Comparison of ENCODE assay signal across 13 cellular contexts in the genomic region with DNA sequence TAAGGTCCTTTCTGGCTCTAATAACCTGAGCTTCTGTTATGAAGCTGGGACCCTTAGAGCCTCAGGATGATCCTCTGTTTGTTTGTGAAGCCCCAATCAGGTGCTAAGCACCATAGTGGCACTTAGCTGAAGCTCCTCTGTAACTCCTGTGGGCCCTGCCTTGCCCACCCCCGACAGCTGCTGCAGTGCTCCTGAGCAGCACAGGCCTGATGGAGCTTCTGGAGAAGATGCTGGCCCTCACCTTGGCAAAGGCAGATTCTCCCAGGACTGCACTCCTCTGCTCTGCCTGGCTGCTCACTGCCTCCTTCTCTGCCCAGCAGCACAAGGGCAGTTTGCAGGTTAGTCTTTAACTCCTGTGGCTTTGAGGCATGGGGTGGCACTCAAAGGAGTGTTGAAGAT. TPM values are rescaled to one million over a fixed set of nuclear protein-coding genes. Genes with fewer than 3 reads are reported as not detected.
DNase-seq lines count a peak whose midpoint lies in the region; ATAC-seq, FAIRE-seq and TF ChIP-seq lines count a peak whose summit lies in the region.
"Had no signal": no experiment of that assay in that cellular context is flagged by ENCODE, and none has a peak within 500 bp of the region (broad histone marks: within the 10 kb centered on the region; RNA-seq: fewer than 3 reads in every experiment).

No MANE protein-coding gene starts in this region.

- H3K27me3 Mint-ChIP-seq in T-helper 1 cell treated with Interleukin-12 subunit alpha and Interleukin-12 subunit beta and Interleukin-4 antibody, amounts not matched to agents 30 μg/mL and 1 μg/mL, for 36 hours (ENCODE audit: low read depth) = no peaks in the 10 kb centered on the region
- no peaks in the 10 kb centered on the region for H3K27me3 Mint-ChIP-seq in activated naive CD8-positive, alpha-beta T cell treated with anti-CD3 and anti-CD28 coated beads, Interleukin-2, amount 50 U/mL, for 24 hours
- H3K27me3 Mint-ChIP-seq in stimulated activated memory B cell treated with anti-CD40 and anti-IgM and Interleukin-4, amounts not matched to agents 10 μg/mL and 1 μg/mL and 100 μg/mL, for 72 hours = no peaks in the 10 kb centered on the region

- WGBS in body of pancreas, 2 donors = 40% methylated on average over 1 of the region's 1 CpG; no CpG with 5 or more reads in 1 of the 2 donors

- no peaks in the 10 kb centered on the region for H3K27me3 ChIP-seq in body of pancreas
- H3K27me3 ChIP-seq: adrenal gland had no signal

- no peak for TF ChIP-seq CTCF in body of pancreas (IDR thresholded peaks at IDR 0.05)

- H3K4me1 Mint-ChIP-seq in T-helper 1 cell treated with Interleukin-12 subunit alpha and Interleukin-12 subunit beta and Interleukin-4 antibody, amounts not matched to agents 30 μg/mL and 1 μg/mL, for 36 hours (ENCODE audit: low read depth) = peaks cover 39% of the 10 kb centered on the region
- H3K4me1 Mint-ChIP-seq in activated naive CD8-positive, alpha-beta T cell treated with anti-CD3 and anti-CD28 coated beads, Interleukin-2, amount 50 U/mL, for 24 hours = peaks cover 46% of the 10 kb centered on the region
- peaks cover 45% of the 10 kb centered on the region for H3K4me1 Mint-ChIP-seq in stimulated activated memory B cell treated with anti-CD40 and anti-IgM and Interleukin-4, amounts not matched to agents 10 μg/mL and 1 μg/mL and 100 μg/mL, for 72 hours

- no peak for DNase-seq in T-helper 1 cell
- peak; percentile 16 for DNase-seq in activated naive CD8-positive, alpha-beta T cell treated with anti-CD3 and anti-CD28 coated beads, Interleukin-2, amount 50 U/mL, for 24 hours
- no peak for DNase-seq in body of pancreas
- no peak for DNase-seq in GM12891 (ENCODE audit: insufficient read length, low spot score)
- DNase-seq in NCI-H146 (lab: John Stamatoyannopoulos, UW) = no peak
- DNase-seq: NCI-H774 had no signal

- intact Hi-C loops in body of pancreas (cut with DNase I) = no loop called here

- peak overlapping the region; percentile 82 for H3K4me3 Mint-ChIP-seq in T-helper 1 cell treated with Interleukin-12 subunit alpha and Interleukin-12 subunit beta and Interleukin-4 antibody, amounts not matched to agents 30 μg/mL and 1 μg/mL, for 36 hours
- H3K4me3 Mint-ChIP-seq in activated naive CD8-positive, alpha-beta T cell treated with anti-CD3 and anti-CD28 coated beads, Interleukin-2, amount 50 U/mL, for 24 hours = peak overlapping the region; percentile 86
- H3K4me3 Mint-ChIP-seq in stimulated activated memory B cell treated with anti-CD40 and anti-IgM and Interleukin-4, amounts not matched to agents 10 μg/mL and 1 μg/mL and 100 μg/mL, for 72 hours = peak overlapping the region; percentile 84

- peak overlapping the region; percentile 98 for H3K27ac Mint-ChIP-seq in T-helper 1 cell treated with Interleukin-12 subunit alpha and Interleukin-12 subunit beta and Interleukin-4 antibody, amounts not matched to agents 30 μg/mL and 1 μg/mL, for 36 hours
- peak overlapping the region; percentile 92 for H3K27ac Mint-ChIP-seq in activated naive CD8-positive, alpha-beta T cell treated with anti-CD3 and anti-CD28 coated beads, Interleukin-2, amount 50 U/mL, for 24 hours
- H3K27ac Mint-ChIP-seq in stimulated activated memory B cell treated with anti-CD40 and anti-IgM and Interleukin-4, amounts not matched to agents 10 μg/mL and 1 μg/mL and 100 μg/mL, for 72 hours = peak overlapping the region; percentile 85

- H3K4me3 ChIP-seq in body of pancreas = no peak overlapping the region
- H3K4me3 ChIP-seq: adrenal gland had no signal

- TF ChIP-seq POLR2A in body of pancreas (IDR thresholded peaks at IDR 0.05) (no peak), GM12891 (IDR thresholded peaks at IDR 0.05; ENCODE audit: low read depth, low read length) (no peak)

- no peaks in the 10 kb centered on the region for H3K36me3 ChIP-seq in body of pancreas (replicated peaks in 1 of 2; ENCODE audit: insufficient read depth in 1 of 2, low read depth in 2 of 2)
- H3K36me3 ChIP-seq: adrenal gland had no signal

- H3K36me3 Mint-ChIP-seq in T-helper 1 cell treated with Interleukin-12 subunit alpha and Interleukin-12 subunit beta and Interleukin-4 antibody, amounts not matched to agents 30 μg/mL and 1 μg/mL, for 36 hours (ENCODE audit: low read depth) = peaks cover 9% of the 10 kb centered on the region
- peaks cover 3% of the 10 kb centered on the region for H3K36me3 Mint-ChIP-seq in activated naive CD8-positive, alpha-beta T cell treated with anti-CD3 and anti-CD28 coated beads, Interleukin-2, amount 50 U/mL, for 24 hours (ENCODE audit: low read depth)
- H3K36me3 Mint-ChIP-seq in stimulated activated memory B cell treated with anti-CD40 and anti-IgM and Interleukin-4, amounts not matched to agents 10 μg/mL and 1 μg/mL and 100 μg/mL, for 72 hours = peaks cover 7% of the 10 kb centered on the region

- no peak overlapping the region for H3K27ac ChIP-seq in body of pancreas

- no peaks in the 10 kb centered on the region for H3K9me3 ChIP-seq in body of pancreas
- H3K9me3 ChIP-seq: adrenal gland had no signal

- H3K4me1 ChIP-seq in body of pancreas = no peaks in the 10 kb centered on the region
- H3K4me1 ChIP-seq: adrenal gland had no signal

- ATAC-seq in HG03196 (IDR thresholded peaks at IDR 0.05; ENCODE audit: unreplicated experiment) = peak; percentile 31
- ATAC-seq in activated naive CD8-positive, alpha-beta T cell treated with anti-CD3 and anti-CD28 coated beads, Interleukin-2, amount 50 U/mL, for 24 hours = peak; percentile 2
- ATAC-seq in stimulated activated memory B cell treated with anti-CD40 and anti-IgM and Interleukin-4, amounts not matched to agents 10 μg/mL and 1 μg/mL and 100 μg/mL, for 72 hours = peak; percentile 34
- no peak for ATAC-seq in body of pancreas

- no peak for FAIRE-seq in GM12891 (lab: Jason Lieb, UNC)
- FAIRE-seq: A204.1, H54, islet of Langerhans had no signal

- H3K9me3 Mint-ChIP-seq in T-helper 1 cell treated with Interleukin-12 subunit alpha and Interleukin-12 subunit beta and Interleukin-4 antibody, amounts not matched to agents 30 μg/mL and 1 μg/mL, for 36 hours = no peaks in the 10 kb centered on the region
- no peaks in the 10 kb centered on the region for H3K9me3 Mint-ChIP-seq in activated naive CD8-positive, alpha-beta T cell treated with anti-CD3 and anti-CD28 coated beads, Interleukin-2, amount 50 U/mL, for 24 hours
- H3K9me3 Mint-ChIP-seq in stimulated activated memory B cell treated with anti-CD40 and anti-IgM and Interleukin-4, amounts not matched to agents 10 μg/mL and 1 μg/mL and 100 μg/mL, for 72 hours = no peaks in the 10 kb centered on the region

TF ChIP-seq in GM12891, 5 proteins besides CTCF, POLR2A, EP300 and RAD21:
- TF ChIP-seq PAX5 (IDR thresholded peaks at IDR 0.05; ENCODE audit: insufficient read depth, low read length, severe bottlenecking) (no peak), SPI1 (IDR thresholded peaks at IDR 0.05; ENCODE audit: low read depth, low read length) (no peak), TAF1 (IDR thresholded peaks at IDR 0.05; ENCODE audit: low read depth, low read length) (no peak), POU2F2 (IDR thresholded peaks at IDR 0.05; ENCODE audit: low read depth, low read length) (no peak), POLR2AphosphoS5 (IDR thresholded peaks at IDR 0.05; ENCODE audit: low read depth, low read length) (no peak)

RNA-seq across cellular contexts. Expression of gene CCDC134, which starts 19.0 kb away (rescaled TPM):
- 10 to 100 TPM in 1 of 2 donors, 1 to 10 TPM in 1; 3.1 to 13.5 TPM for total RNA-seq in body of pancreas
- 3.8 TPM for polyA plus RNA-seq in GM12891 (2012; ENCODE audit: low read depth, missing spikeins)

RNA-seq across cellular contexts. Expression of gene SREBF2, which starts 51.4 kb away (rescaled TPM):
- total RNA-seq in body of pancreas = 10 to 100 TPM; 40.2 to 68.6 TPM
- 92.2 TPM for polyA plus RNA-seq in GM12891 (2012; ENCODE audit: low read depth, missing spikeins)
